In genomic region chr20:23632711-23633573, GRCh38 we compare ENCODE assay signal across 1 cellular context.
TF ChIP-seq lines count a peak whose summit lies in the region.

No MANE protein-coding gene starts in this region.

TF ChIP-seq in HepG2, 621 proteins besides CTCF, POLR2A, EP300 and RAD21 (continued from another document):
- TF ChIP-seq ZHX2 (IDR thresholded peaks at IDR 0.05; ENCODE audit: low read depth) (no peak), ZHX2 (CRISPR knock-in tag; IDR thresholded peaks at IDR 0.05; ENCODE audit: borderline replicate concordance) (no peak), SMYD3 (CRISPR knock-in tag; IDR thresholded peaks at IDR 0.05) (no peak), ZNF777 (CRISPR knock-in tag; IDR thresholded peaks at IDR 0.05) (no peak), ZBTB1 (CRISPR knock-in tag; IDR thresholded peaks at IDR 0.05; ENCODE audit: borderline replicate concordance) (no peak), STAT5B (CRISPR knock-in tag; IDR thresholded peaks at IDR 0.05) (no peak), ZNF234 (CRISPR knock-in tag; conservative IDR thresholded peaks at IDR 0.05) (no peak), ZC3H4 (CRISPR knock-in tag; IDR thresholded peaks at IDR 0.05; ENCODE audit: borderline replicate concordance) (0 out of 2 replicates have a peak, but pooled peaks have one; percentile 68), ZNF441 (CRISPR knock-in tag; IDR thresholded peaks at IDR 0.05; ENCODE audit: borderline replicate concordance) (no peak), KLF15 (CRISPR knock-in tag; IDR thresholded peaks at IDR 0.05; ENCODE audit: borderline replicate concordance) (no peak), CBFB (CRISPR knock-in tag; IDR thresholded peaks at IDR 0.05) (no peak), BCL3 (CRISPR knock-in tag; IDR thresholded peaks at IDR 0.05) (no peak), GRHL1 (CRISPR knock-in tag; conservative IDR thresholded peaks at IDR 0.05) (no peak), ELF4 (CRISPR knock-in tag; IDR thresholded peaks at IDR 0.05; ENCODE audit: borderline replicate concordance) (no peak), ZNF33B (CRISPR knock-in tag; IDR thresholded peaks at IDR 0.05) (no peak), ATF2 (CRISPR knock-in tag; IDR thresholded peaks at IDR 0.05) (no peak), ELF3 (CRISPR knock-in tag; IDR thresholded peaks at IDR 0.05) (no peak)
